ENCODE assay signal across 1 cellular context in genomic region chr6:167487706-167488664, GRCh38.
TF ChIP-seq lines count a peak whose summit lies in the region.

No MANE protein-coding gene starts in this region.

TF ChIP-seq in GM12891, 5 proteins besides CTCF, POLR2A, EP300 and RAD21 (continued from another document):
- TF ChIP-seq POU2F2 (IDR thresholded peaks at IDR 0.05; ENCODE audit: low read depth, low read length) = no peak
